Comparison of ENCODE assay signal across 14 cellular contexts in genomic region chrX:110286126-110286525, GRCh38.
DNase-seq lines count a peak whose midpoint lies in the region; ATAC-seq lines count a peak whose summit lies in the region.
"Had no signal": no experiment of that assay in that cellular context is flagged by ENCODE, and none has a peak within 500 bp of the region (broad histone marks: within the 10 kb centered on the region; RNA-seq: fewer than 3 reads in every experiment).

No MANE protein-coding gene starts in this region.

- DNase-seq in DMS53 (lab: John Stamatoyannopoulos, UW) (peak; percentile 4), DMS53 treated with DMSO at 0.1 percent for 48 hours (lab: John Stamatoyannopoulos, UW; ENCODE audit: unreplicated experiment) (no peak), MV-4-11 (lab: John Stamatoyannopoulos, UW) (peak; percentile 35), epithelial cell of prostate (ENCODE audit: low read depth, low spot score) (peak; percentile 18), skeletal muscle cell (ENCODE audit: low read depth) (peak; percentile 69)
- DNase-seq: H9, Kasumi-1, SHP77 had no signal

- ATAC-seq in GM21515 (IDR thresholded peaks at IDR 0.05; ENCODE audit: unreplicated experiment) (no peak), HG02852 (IDR thresholded peaks at IDR 0.05; ENCODE audit: unreplicated experiment) (no peak), GM18858 (IDR thresholded peaks at IDR 0.05; ENCODE audit: unreplicated experiment) (no peak)
- ATAC-seq: left lobe of liver had no signal

- H3K27ac ChIP-seq in epithelial cell of prostate, result peak overlapping the region; percentile 89
- H3K27ac ChIP-seq: 22Rv1 had no signal

- H3K4me3 ChIP-seq in skeletal muscle cell (ENCODE audit: low read depth, low read length), result no peak overlapping the region
- H3K4me3 ChIP-seq: skin epidermis had no signal
